Comparison of ENCODE assay signal across 9 cellular contexts in the genomic region with DNA sequence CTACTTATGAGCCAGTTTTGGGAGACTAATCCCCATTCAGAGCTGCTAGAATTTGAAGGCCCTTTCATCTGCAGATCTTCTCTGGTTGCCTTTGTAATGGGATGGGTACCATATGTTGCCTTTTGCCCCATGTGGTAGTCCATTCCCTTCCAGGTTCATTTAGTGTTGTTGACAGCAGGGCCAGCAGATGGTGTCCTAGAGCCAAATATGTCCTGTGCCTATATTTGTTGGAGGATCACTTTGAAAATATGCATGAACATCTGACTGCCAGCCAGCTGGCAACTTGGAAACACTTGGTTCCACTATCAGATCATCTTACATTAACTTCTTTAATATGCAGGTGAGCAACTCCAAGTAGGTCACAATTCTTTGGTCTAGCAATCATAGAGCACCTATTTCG. TPM values are rescaled to one million over a fixed set of nuclear protein-coding genes. Genes with fewer than 3 reads are reported as not detected.
DNase-seq lines count a peak whose midpoint lies in the region; ATAC-seq and TF ChIP-seq lines count a peak whose summit lies in the region.
"Had no signal": no experiment of that assay in that cellular context is flagged by ENCODE, and none has a peak within 500 bp of the region (broad histone marks: within the 10 kb centered on the region; RNA-seq: fewer than 3 reads in every experiment).

No MANE protein-coding gene starts in this region.

- H3K79me2 ChIP-seq in Loucy (ENCODE audit: insufficient read depth, low read length): no peaks in the 10 kb centered on the region

- H3K4me3 Mint-ChIP-seq in activated naive CD8-positive, alpha-beta T cell treated with anti-CD3 and anti-CD28 coated beads, Interleukin-2, amount 50 U/mL, for 24 hours: no peak overlapping the region
- H3K4me3 Mint-ChIP-seq: activated naive CD8-positive, alpha-beta T cell had no signal

- no peaks in the 10 kb centered on the region for H3K9me3 Mint-ChIP-seq in activated naive CD8-positive, alpha-beta T cell treated with anti-CD3 and anti-CD28 coated beads, Interleukin-2, amount 50 U/mL, for 24 hours

- H3K9me3 ChIP-seq in Loucy (ENCODE audit: insufficient read depth, low read depth, low read length) (no peaks in the 10 kb centered on the region; the same call in 1 of the 2 replicates), aorta (ENCODE audit: control insufficient read depth, low read length) (peaks cover 2% of the 10 kb centered on the region)

- no peak overlapping the region for H3K9ac ChIP-seq in Loucy (ENCODE audit: low read depth, low read length, poor library complexity, severe bottlenecking)

- intact Hi-C loops in aorta (cut with DNase I): loop anchor here (5.0 to 10.0 kb wide), 2 partner anchors 619 to 626 kb away; no protein-coding TSS in a partner anchor

- 79 to 85% methylated on average over 1 of the region's 1 CpG for WGBS in aorta, 2 donors

- DNase-seq in EH (ENCODE audit: low read depth) (peak; percentile 76), SIG-M5 treated with dmso at 0.1 percent for 504 hours (lab: John Stamatoyannopoulos, UW; ENCODE audit: unreplicated experiment) (peak; percentile 55), hepatic stellate cell (ENCODE audit: low spot score) (peak; percentile 64), aorta (no peak)
- DNase-seq in activated naive CD8-positive, alpha-beta T cell treated with anti-CD3 and anti-CD28 coated beads, Interleukin-2, amount 50 U/mL, for 24 hours: peak; percentile 45
- DNase-seq in stimulated activated CD4-positive, alpha-beta T cell treated with anti-CD3 and anti-CD28 coated beads, Interleukin-12 subunit alpha, Interleukin-12 subunit beta, amount 100 ng/mL, for 4 hours: peak; percentile 38

- H3K4me3 ChIP-seq in Loucy (ENCODE audit: low read length, poor library complexity, severe bottlenecking) (no peak overlapping the region), aorta (ENCODE audit: low read length in 2 of 2) (no peak overlapping the region)

- no peaks in the 10 kb centered on the region for H4K20me1 ChIP-seq in Loucy (ENCODE audit: insufficient read depth, low read length, poor library complexity, severe bottlenecking)

- no peak overlapping the region for H3K27ac Mint-ChIP-seq in activated naive CD8-positive, alpha-beta T cell treated with anti-CD3 and anti-CD28 coated beads, Interleukin-2, amount 50 U/mL, for 24 hours
- H3K27ac Mint-ChIP-seq: activated naive CD8-positive, alpha-beta T cell had no signal

- no peaks in the 10 kb centered on the region for H3F3A ChIP-seq in Loucy (ENCODE audit: low read depth)

- H3K36me3 ChIP-seq in Loucy (ENCODE audit: insufficient read depth, low read length): no peaks in the 10 kb centered on the region
- no peaks in the 10 kb centered on the region for H3K36me3 ChIP-seq in aorta (ENCODE audit: control insufficient read depth in 1 of 2, insufficient read depth in 2 of 2, low read length in 1 of 2)

- H3K4me1 ChIP-seq in Loucy (ENCODE audit: insufficient read depth, low read length, poor library complexity, severe bottlenecking): peaks cover 3% of the 10 kb centered on the region
- H3K4me1 ChIP-seq in aorta (ENCODE audit: control insufficient read depth in 1 of 2, insufficient read depth in 2 of 2, low read length in 2 of 2): no peaks in the 10 kb centered on the region

- peak; percentile 67 for ATAC-seq in GM21717 (IDR thresholded peaks at IDR 0.05; ENCODE audit: unreplicated experiment)
- peak; percentile 40 for ATAC-seq in activated naive CD8-positive, alpha-beta T cell treated with anti-CD3 and anti-CD28 coated beads, Interleukin-2, amount 50 U/mL, for 24 hours
- ATAC-seq in aorta (ENCODE audit: low FRiP score): no peak

- H3K27ac ChIP-seq in aorta (ENCODE audit: low read depth in 1 of 2, low read length in 2 of 2): no peak overlapping the region

- peaks cover 4% of the 10 kb centered on the region for H3K4me1 Mint-ChIP-seq in activated naive CD8-positive, alpha-beta T cell treated with anti-CD3 and anti-CD28 coated beads, Interleukin-2, amount 50 U/mL, for 24 hours

- no peaks in the 10 kb centered on the region for H3K27me3 ChIP-seq in Loucy (ENCODE audit: insufficient read depth, low read length, poor library complexity, severe bottlenecking)
- no peaks in the 10 kb centered on the region for H3K27me3 ChIP-seq in aorta (ENCODE audit: control insufficient read depth in 1 of 2, insufficient read depth in 2 of 2, low read length in 1 of 2)

- no peak overlapping the region for H3K4me2 ChIP-seq in Loucy (ENCODE audit: low read depth, low read length, poor library complexity, severe bottlenecking)

- no peaks in the 10 kb centered on the region for H3K27me3 Mint-ChIP-seq in activated naive CD8-positive, alpha-beta T cell treated with anti-CD3 and anti-CD28 coated beads, Interleukin-2, amount 50 U/mL, for 24 hours
- H3K27me3 Mint-ChIP-seq: activated naive CD8-positive, alpha-beta T cell had no signal

- H3K9me2 ChIP-seq in Loucy (replicated peaks; ENCODE audit: low read depth, low read length): no peaks in the 10 kb centered on the region

- peak; percentile 95 for TF ChIP-seq CTCF in Loucy (conservative IDR thresholded peaks at IDR 0.05; ENCODE audit: low read length)

- no peaks in the 10 kb centered on the region for H3K36me3 Mint-ChIP-seq in activated naive CD8-positive, alpha-beta T cell treated with anti-CD3 and anti-CD28 coated beads, Interleukin-2, amount 50 U/mL, for 24 hours (ENCODE audit: low read depth)

- H2AFZ ChIP-seq in Loucy (ENCODE audit: low read length): no peak overlapping the region

RNA-seq across cellular contexts. Expression of gene CFAP299, which starts 30.4 kb away (rescaled TPM):
- not detected for total RNA-seq in aorta
- polyA plus RNA-seq in aorta: not detected

Comparison
In these comparisons a context has a peak if more than half of its experiments do, and no peak if none do; other contexts are left out.
1. DNase-seq: peak in EH (single experiment), SIG-M5 treated with dmso at 0.1 percent for 504 hours (single experiment), activated naive CD8-positive, alpha-beta T cell treated with anti-CD3 and anti-CD28 coated beads, Interleukin-2, amount 50 U/mL, for 24 hours (single experiment), hepatic stellate cell (single experiment) and stimulated activated CD4-positive, alpha-beta T cell treated with anti-CD3 and anti-CD28 coated beads, Interleukin-12 subunit alpha, Interleukin-12 subunit beta, amount 100 ng/mL, for 4 hours (single experiment); none in aorta (0 of 2).